1 cellular context compared by ENCODE assay signal in the genomic region with DNA sequence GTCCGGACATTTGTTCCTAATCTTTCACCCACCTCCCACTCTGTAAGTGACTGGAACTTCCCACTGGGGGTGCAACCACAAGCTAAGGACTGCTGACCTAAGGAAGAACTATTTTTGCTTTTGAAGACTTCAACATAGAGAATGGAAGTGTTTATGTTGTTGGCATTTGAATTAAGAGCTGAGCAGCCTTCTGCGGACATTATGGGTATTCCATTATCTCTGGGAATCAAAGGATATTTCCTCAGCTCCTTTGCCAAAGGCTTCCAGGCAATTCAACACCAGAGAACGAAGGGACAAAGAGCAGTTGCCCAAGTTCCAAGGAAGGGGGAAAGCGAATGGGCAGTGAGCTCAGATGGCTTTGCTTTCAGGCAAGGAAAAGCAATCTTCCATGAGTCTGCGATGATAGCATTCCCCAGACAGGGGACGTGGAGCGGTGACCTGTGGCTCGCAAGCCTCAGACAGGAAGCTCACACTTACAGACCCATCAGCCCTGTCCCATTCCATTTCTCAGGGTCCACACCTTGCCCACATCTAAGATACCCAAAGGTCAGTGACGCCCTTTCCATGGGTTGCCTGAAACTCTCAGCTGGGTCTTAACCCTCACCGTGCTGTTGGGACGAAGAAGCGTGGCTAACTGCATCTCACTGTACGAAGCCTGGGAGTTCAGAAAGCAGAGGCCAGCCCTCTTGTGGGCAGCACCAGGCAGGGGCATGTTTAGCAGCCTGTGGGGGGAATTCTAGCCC.
A peak's percentile ranks its signal among the peaks of the same experiment; 100 is the strongest.
TF ChIP-seq lines count a peak whose summit lies in the region.

No MANE protein-coding gene starts in this region.

TF ChIP-seq in K562, 482 proteins besides CTCF, POLR2A, EP300 and RAD21 (continued from another document):
- TF ChIP-seq, protein P1, sequence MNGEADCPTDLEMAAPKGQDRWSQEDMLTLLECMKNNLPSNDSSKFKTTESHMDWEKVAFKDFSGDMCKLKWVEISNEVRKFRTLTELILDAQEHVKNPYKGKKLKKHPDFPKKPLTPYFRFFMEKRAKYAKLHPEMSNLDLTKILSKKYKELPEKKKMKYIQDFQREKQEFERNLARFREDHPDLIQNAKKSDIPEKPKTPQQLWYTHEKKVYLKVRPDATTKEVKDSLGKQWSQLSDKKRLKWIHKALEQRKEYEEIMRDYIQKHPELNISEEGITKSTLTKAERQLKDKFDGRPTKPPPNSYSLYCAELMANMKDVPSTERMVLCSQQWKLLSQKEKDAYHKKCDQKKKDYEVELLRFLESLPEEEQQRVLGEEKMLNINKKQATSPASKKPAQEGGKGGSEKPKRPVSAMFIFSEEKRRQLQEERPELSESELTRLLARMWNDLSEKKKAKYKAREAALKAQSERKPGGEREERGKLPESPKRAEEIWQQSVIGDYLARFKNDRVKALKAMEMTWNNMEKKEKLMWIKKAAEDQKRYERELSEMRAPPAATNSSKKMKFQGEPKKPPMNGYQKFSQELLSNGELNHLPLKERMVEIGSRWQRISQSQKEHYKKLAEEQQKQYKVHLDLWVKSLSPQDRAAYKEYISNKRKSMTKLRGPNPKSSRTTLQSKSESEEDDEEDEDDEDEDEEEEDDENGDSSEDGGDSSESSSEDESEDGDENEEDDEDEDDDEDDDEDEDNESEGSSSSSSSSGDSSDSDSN (IDR thresholded peaks at IDR 0.05; ENCODE audit: borderline replicate concordance in 1 of 2, low read depth in 2 of 2, low read length in 2 of 2) = 0 out of 4 replicates have a peak, but pooled peaks of 1 of the 2 experiments have one; percentile 43
- TF ChIP-seq FOSL1 (tag; conservative IDR thresholded peaks at IDR 0.05) = peak; percentile 92
